Comparison of ENCODE assay signal across 16 cellular contexts in the genomic region with DNA sequence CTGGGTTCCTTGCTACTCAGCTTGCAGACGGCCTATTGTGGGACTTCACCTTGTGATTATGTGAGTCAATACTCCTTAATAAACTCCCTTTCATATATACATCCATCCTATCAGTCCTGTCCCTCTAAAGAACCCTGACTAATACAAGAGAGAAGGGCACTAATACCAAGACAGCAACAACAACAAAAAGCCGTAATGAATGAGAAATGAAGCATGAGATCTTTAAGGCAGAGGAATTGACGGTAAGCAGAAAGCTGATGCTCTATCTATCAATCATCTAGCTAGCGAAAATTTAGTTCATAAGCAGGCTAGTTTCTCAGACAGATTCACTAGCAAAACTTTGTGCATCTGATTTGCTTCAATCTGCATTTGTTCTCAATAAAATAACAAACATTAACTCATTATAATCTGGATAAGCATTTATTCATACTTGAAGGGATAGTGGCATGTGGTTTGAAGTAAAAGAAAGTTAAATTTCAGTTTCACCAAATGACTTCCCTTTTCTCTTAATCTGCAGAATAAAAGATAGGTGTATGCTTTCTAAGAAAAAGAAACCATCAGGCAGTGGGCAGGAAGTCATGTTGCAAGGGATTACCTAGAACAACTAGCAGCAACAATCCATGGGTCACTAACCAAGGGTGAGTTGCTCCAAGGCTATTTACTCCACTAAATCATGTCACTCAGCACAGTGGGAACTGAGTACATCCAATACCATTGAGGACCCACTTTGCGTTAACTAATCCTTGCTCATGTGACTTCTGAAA.
DNase-seq lines count a peak whose midpoint lies in the region; ATAC-seq and TF ChIP-seq lines count a peak whose summit lies in the region.
"Had no signal": no experiment of that assay in that cellular context is flagged by ENCODE, and none has a peak within 500 bp of the region (broad histone marks: within the 10 kb centered on the region; RNA-seq: fewer than 3 reads in every experiment).

No MANE protein-coding gene starts in this region.

- peak overlapping the region; percentile 24 for H3K4me3 Mint-ChIP-seq in T-helper 2 cell treated with Interferon-gamma antibody and Interleukin-4, amounts not matched to agents 5 μg/mL and 100 μg/mL, for 36 hours
- H3K4me3 Mint-ChIP-seq in natural killer cell: peak overlapping the region; percentile 1
- H3K4me3 Mint-ChIP-seq: activated T-cell treated with anti-CD3 and anti-CD28 coated beads, Interleukin-2, amount 50 U/mL, for 4 hours; nephron had no signal

- H3K9me3 Mint-ChIP-seq in T-helper 2 cell treated with Interferon-gamma antibody and Interleukin-4, amounts not matched to agents 5 μg/mL and 100 μg/mL, for 36 hours: peaks cover 40% of the 10 kb centered on the region
- peaks cover 0 to 2% of the 10 kb centered on the region in 2 donors for H3K9me3 Mint-ChIP-seq in natural killer cell
- H3K9me3 Mint-ChIP-seq: nephron had no signal

- peak overlapping the region; percentile 24 for H3K27ac Mint-ChIP-seq in T-helper 2 cell treated with Interferon-gamma antibody and Interleukin-4, amounts not matched to agents 5 μg/mL and 100 μg/mL, for 36 hours
- peak overlapping the region; percentile 28 to 67 for H3K27ac Mint-ChIP-seq in natural killer cell
- H3K27ac Mint-ChIP-seq: nephron had no signal

- no peaks in the 10 kb centered on the region for H3K36me3 ChIP-seq in gastrocnemius medialis
- H3K36me3 ChIP-seq: thyroid gland, WERI-Rb-1 had no signal

- TF ChIP-seq CTCF in natural killer cell (IDR thresholded peaks at IDR 0.05) (no peak), gastrocnemius medialis (IDR thresholded peaks at IDR 0.05 in 4 of 5, conservative IDR thresholded peaks at IDR 0.05 in 1 of 5) (no peak)

- H3K4me1 ChIP-seq in gastrocnemius medialis: no peaks in the 10 kb centered on the region
- H3K4me1 ChIP-seq: thyroid gland had no signal

- no peak overlapping the region for H3K4me3 ChIP-seq in gastrocnemius medialis
- H3K4me3 ChIP-seq: thyroid gland had no signal

- ATAC-seq in GM21619 (IDR thresholded peaks at IDR 0.05; ENCODE audit: unreplicated experiment) (peak; percentile 79), HG03280 (IDR thresholded peaks at IDR 0.05; ENCODE audit: unreplicated experiment) (peak; percentile 45), natural killer cell (peak in 2 of 3 donors; percentile 33 to 62), gastrocnemius medialis (no peak)
- ATAC-seq: activated T-cell treated with anti-CD3 and anti-CD28 coated beads, Interleukin-2, amount 50 U/mL, for 4 hours; left cardiac atrium had no signal

- H3K27me3 Mint-ChIP-seq in T-helper 2 cell treated with Interferon-gamma antibody and Interleukin-4, amounts not matched to agents 5 μg/mL and 100 μg/mL, for 36 hours (ENCODE audit: low read depth): peaks cover 5% of the 10 kb centered on the region
- H3K27me3 Mint-ChIP-seq in natural killer cell (ENCODE audit: low read depth in 2 of 2): no peaks in the 10 kb centered on the region

- in situ Hi-C loops in gastrocnemius medialis (cut with MboI; ENCODE audit: low sequenced_read_pairs in 4 of 4): no loop called here

- intact Hi-C loops in natural killer cell (cut with micrococcal nuclease): no loop called here
- intact Hi-C loops in gastrocnemius medialis (cut with DNase I; ENCODE audit: low total_unique reads): no loop called here

- no peak for DNase-seq in T-helper 2 cell treated with Interferon-gamma antibody and Interleukin-4, amounts not matched to agents 5 μg/mL and 100 μg/mL, for 36 hours (ENCODE audit: low spot score)
- DNase-seq in T-helper 2 cell (no peak), natural killer cell (no peak), gastrocnemius medialis (no peak), RKO (ENCODE audit: low spot score) (no peak), DMS114 treated with DMSO at 0.1 percent for 48 hours (lab: John Stamatoyannopoulos, UW; ENCODE audit: unreplicated experiment) (no peak)
- DNase-seq: activated T-cell treated with anti-CD3 and anti-CD28 coated beads, Interleukin-2, amount 50 U/mL, for 4 hours; effector CD8-positive, alpha-beta T cell; left cardiac atrium; NCI-H1105 treated with DMSO at 0.1 percent for 48 hours; NCI-H526 treated with DMSO at 0.1 percent for 48 hours; thyroid gland; WERI-Rb-1 had no signal

- H3K36me3 Mint-ChIP-seq in T-helper 2 cell treated with Interferon-gamma antibody and Interleukin-4, amounts not matched to agents 5 μg/mL and 100 μg/mL, for 36 hours (ENCODE audit: low read depth): peaks cover 5% of the 10 kb centered on the region
- peaks cover 32% of the 10 kb centered on the region for H3K36me3 Mint-ChIP-seq in natural killer cell

- no peaks in the 10 kb centered on the region for H3K9me3 ChIP-seq in gastrocnemius medialis
- H3K9me3 ChIP-seq: thyroid gland had no signal

- peaks cover 14% of the 10 kb centered on the region for H3K4me1 Mint-ChIP-seq in T-helper 2 cell treated with Interferon-gamma antibody and Interleukin-4, amounts not matched to agents 5 μg/mL and 100 μg/mL, for 36 hours (ENCODE audit: low read depth)
- H3K4me1 Mint-ChIP-seq in natural killer cell: peaks cover 28 to 36% of the 10 kb centered on the region in 2 donors
- H3K4me1 Mint-ChIP-seq: nephron had no signal

- no peaks in the 10 kb centered on the region for H3K27me3 ChIP-seq in gastrocnemius medialis
- H3K27me3 ChIP-seq: thyroid gland had no signal

- TF ChIP-seq POLR2A in gastrocnemius medialis (IDR thresholded peaks at IDR 0.05): no peak

- H3K27ac ChIP-seq in gastrocnemius medialis: no peak overlapping the region
- H3K27ac ChIP-seq: thyroid gland, WERI-Rb-1 had no signal

Comparison
In these comparisons a context has a peak if more than half of its experiments do, and no peak if none do; other contexts are left out.
1. ATAC-seq: peak in GM21619 (single experiment), HG03280 (single experiment) and natural killer cell (2 of 3); none in gastrocnemius medialis (0 of 2).